12 cellular contexts compared by ENCODE assay signal in genomic region chr14:96205994-96206392, GRCh38. TPM values are rescaled to one million over a fixed set of nuclear protein-coding genes. Genes with fewer than 3 reads are reported as not detected.
DNase-seq lines count a peak whose midpoint lies in the region; ATAC-seq and TF ChIP-seq lines count a peak whose summit lies in the region.
"Had no signal": no experiment of that assay in that cellular context is flagged by ENCODE, and none has a peak within 500 bp of the region (broad histone marks: within the 10 kb centered on the region; RNA-seq: fewer than 3 reads in every experiment).

No MANE protein-coding gene starts in this region.

- intact Hi-C loops in esophagus muscularis mucosa (cut with DNase I), result loop anchor here (10.0 kb wide), 1 partner anchor 101 kb away; no protein-coding TSS in a partner anchor

- H3K9me3 Mint-ChIP-seq in T-cell, result no peaks in the 10 kb centered on the region
- H3K9me3 Mint-ChIP-seq in stimulated activated naive B cell treated with anti-CD40 and anti-IgM and Interleukin-4, amounts not matched to agents 10 μg/mL and 1 μg/mL and 100 μg/mL, for 72 hours, result no peaks in the 10 kb centered on the region

- H3K4me1 Mint-ChIP-seq in T-cell, result peaks cover 0 to 8% (median 6%) of the 10 kb centered on the region in 3 donors
- H3K4me1 Mint-ChIP-seq in stimulated activated naive B cell treated with anti-CD40 and anti-IgM and Interleukin-4, amounts not matched to agents 10 μg/mL and 1 μg/mL and 100 μg/mL, for 72 hours, result peaks cover 5 to 16% of the 10 kb centered on the region in 2 donors

- no peak overlapping the region for H3K4me3 ChIP-seq in BLaER1 treated with 17β-estradiol and CSF1 and Interleukin-3, amounts not matched to agents 10 nM and 100 nM
- H3K4me3 ChIP-seq in Peyer's patch, result peak overlapping the region in 2 of 4 donors; percentile 52 to 62
- peak overlapping the region; percentile 53 to 68 (median 58) for H3K4me3 ChIP-seq in esophagus muscularis mucosa
- peak overlapping the region; percentile 57 for H3K4me3 ChIP-seq in skeletal muscle cell (ENCODE audit: low read depth, low read length)

- peaks cover 23 to 30% (median 27%) of the 10 kb centered on the region in 10 experiments for H3K4me1 ChIP-seq in BLaER1 treated with 17β-estradiol and CSF1 and Interleukin-3, amounts not matched to agents 10 nM and 100 nM
- H3K4me1 ChIP-seq in Peyer's patch (peaks cover 0 to 28% (median 0%) of the 10 kb centered on the region in 4 donors), esophagus muscularis mucosa (peaks cover 14 to 49% (median 35%) of the 10 kb centered on the region in 4 donors)

- TF ChIP-seq POLR2A in Peyer's patch (IDR thresholded peaks at IDR 0.05), result no peak
- no peak for TF ChIP-seq POLR2A in esophagus muscularis mucosa (IDR thresholded peaks at IDR 0.05; ENCODE audit: low read depth)

- DNase-seq in Peyer's patch (no peak), esophagus muscularis mucosa (ENCODE audit: extremely low spot score) (no peak), skeletal muscle cell (ENCODE audit: low read depth) (no peak), SW 1271 (lab: John Stamatoyannopoulos, UW) (no peak), T-cell (no peak)
- DNase-seq in stimulated activated naive B cell treated with anti-CD40 and anti-IgM and Interleukin-4, amounts not matched to agents 10 μg/mL and 1 μg/mL and 100 μg/mL, for 72 hours, result no peak
- DNase-seq: CD4-positive, CD25-positive, alpha-beta regulatory T cell; kidney glomerular epithelial cell; NCI-H187 treated with DMSO at 0.1 percent for 48 hours; stimulated activated CD4-positive, alpha-beta T cell treated with anti-CD3 and anti-CD28 coated beads, Interleukin-2, amount 100 ng/mL, for 24 hours had no signal

- TF ChIP-seq CTCF in Peyer's patch (IDR thresholded peaks at IDR 0.05) (no peak), esophagus muscularis mucosa (IDR thresholded peaks at IDR 0.05) (no peak)

- no peaks in the 10 kb centered on the region for H3K36me3 ChIP-seq in BLaER1 treated with 17β-estradiol and CSF1 and Interleukin-3, amounts not matched to agents 10 nM and 100 nM
- no peaks in the 10 kb centered on the region for H3K36me3 ChIP-seq in Peyer's patch
- peaks cover 0 to under 1% (median 0%) of the 10 kb centered on the region in 4 donors for H3K36me3 ChIP-seq in esophagus muscularis mucosa

- peaks cover 0 to 2% (median 0%) of the 10 kb centered on the region in 11 experiments; a peak in 4 of 22 replicates for H3K9me3 ChIP-seq in BLaER1 treated with 17β-estradiol and CSF1 and Interleukin-3, amounts not matched to agents 10 nM and 100 nM (replicated peaks in 1 of 11)
- H3K9me3 ChIP-seq in Peyer's patch (no peaks in the 10 kb centered on the region), esophagus muscularis mucosa (peaks cover 0 to under 1% (median 0%) of the 10 kb centered on the region in 4 donors)

- no peak overlapping the region for H3K27ac ChIP-seq in BLaER1 treated with 17β-estradiol and CSF1 and Interleukin-3, amounts not matched to agents 10 nM and 100 nM
- H3K27ac ChIP-seq in Peyer's patch (peak overlapping the region; percentile 40 to 92 (median 80)), esophagus muscularis mucosa (replicated peaks in 1 of 4) (peak overlapping the region; percentile 78 to 85 (median 78))

- H3K27ac Mint-ChIP-seq in T-cell, result no peak overlapping the region
- H3K27ac Mint-ChIP-seq in stimulated activated naive B cell treated with anti-CD40 and anti-IgM and Interleukin-4, amounts not matched to agents 10 μg/mL and 1 μg/mL and 100 μg/mL, for 72 hours, result no peak overlapping the region
- H3K27ac Mint-ChIP-seq: CD4-positive, CD25-positive, alpha-beta regulatory T cell had no signal

- no peaks in the 10 kb centered on the region; a peak in 1 of 22 replicates for H3K27me3 ChIP-seq in BLaER1 treated with 17β-estradiol and CSF1 and Interleukin-3, amounts not matched to agents 10 nM and 100 nM
- no peaks in the 10 kb centered on the region for H3K27me3 ChIP-seq in Peyer's patch
- H3K27me3 ChIP-seq in esophagus muscularis mucosa, result no peaks in the 10 kb centered on the region

- no peak for TF ChIP-seq EP300 in esophagus muscularis mucosa (IDR thresholded peaks at IDR 0.05)

- WGBS in esophagus muscularis mucosa, result 64% methylated on average over 2 of the region's 6 CpGs

- H4K20me1 ChIP-seq in BLaER1 treated with 17β-estradiol and CSF1 and Interleukin-3, amounts not matched to agents 10 nM and 100 nM, result peaks cover 0 to 6% (median 0%) of the 10 kb centered on the region in 11 experiments; a peak in 1 of 22 replicates

- no peak overlapping the region for H3K9ac ChIP-seq in BLaER1 treated with 17β-estradiol and CSF1 and Interleukin-3, amounts not matched to agents 10 nM and 100 nM

- H3K36me3 Mint-ChIP-seq in T-cell, result no peaks in the 10 kb centered on the region
- H3K36me3 Mint-ChIP-seq in stimulated activated naive B cell treated with anti-CD40 and anti-IgM and Interleukin-4, amounts not matched to agents 10 μg/mL and 1 μg/mL and 100 μg/mL, for 72 hours, result no peaks in the 10 kb centered on the region
- H3K36me3 Mint-ChIP-seq: CD4-positive, CD25-positive, alpha-beta regulatory T cell had no signal

- peaks cover 43 to 56% of the 10 kb centered on the region in 2 donors for H3K27me3 Mint-ChIP-seq in T-cell
- peaks cover 49 to 74% of the 10 kb centered on the region in 2 donors for H3K27me3 Mint-ChIP-seq in stimulated activated naive B cell treated with anti-CD40 and anti-IgM and Interleukin-4, amounts not matched to agents 10 μg/mL and 1 μg/mL and 100 μg/mL, for 72 hours

- POLR2A ChIA-PET in T-cell (lab: Charles Lee), result no interaction called here

- no peak for ATAC-seq in T-cell (replicated peaks in 1 of 4)
- no peak for ATAC-seq in GM21717 (IDR thresholded peaks at IDR 0.05; ENCODE audit: unreplicated experiment)
- ATAC-seq in stimulated activated naive B cell treated with anti-CD40 and anti-IgM and Interleukin-4, amounts not matched to agents 10 μg/mL and 1 μg/mL and 100 μg/mL, for 72 hours (replicated peaks), result no peak

- H3K4me2 ChIP-seq in BLaER1 treated with 17β-estradiol and CSF1 and Interleukin-3, amounts not matched to agents 10 nM and 100 nM, result peak overlapping the region; percentile 72 to 93 (median 79); a peak in 18 of 22 replicates

- CTCF ChIA-PET in T-cell (lab: Charles Lee), result no interaction called here

- H3K4me3 Mint-ChIP-seq in T-cell, result no peak overlapping the region
- no peak overlapping the region for H3K4me3 Mint-ChIP-seq in stimulated activated naive B cell treated with anti-CD40 and anti-IgM and Interleukin-4, amounts not matched to agents 10 μg/mL and 1 μg/mL and 100 μg/mL, for 72 hours
- H3K4me3 Mint-ChIP-seq: CD4-positive, CD25-positive, alpha-beta regulatory T cell had no signal

RNA-seq across cellular contexts. Expression of gene BDKRB2, which starts 1.4 kb away (rescaled TPM):
- total RNA-seq in Peyer's patch (10 to 100 TPM; 12.4 to 18.9 (median 16.9) TPM), esophagus muscularis mucosa (10 to 100 TPM in 2 of 4 donors, 1 to 10 TPM in 2; 5.8 to 16.1 (median 10.0) TPM), T-cell (under 1 TPM in 2 of 5 donors, not detected in 3; 0.06 to 0.09 TPM)
- total RNA-seq: CD4-positive, CD25-positive, alpha-beta regulatory T cell had no signal

RNA-seq across cellular contexts. Expression of gene BDKRB1, which starts 50.0 kb away (rescaled TPM):
- total RNA-seq in Peyer's patch, result 1 to 10 TPM; 2.2 to 3.4 (median 2.8) TPM
- 1 to 10 TPM in 2 of 4 donors, under 1 TPM in 2; 0.39 to 7.0 (median 1.4) TPM for total RNA-seq in esophagus muscularis mucosa
- not detected for total RNA-seq in T-cell
- total RNA-seq: CD4-positive, CD25-positive, alpha-beta regulatory T cell had no signal

Comparison
In these comparisons a context has a peak if more than half of its experiments do, and no peak if none do; other contexts are left out.
1. H3K27ac ChIP-seq: peak in Peyer's patch (4 of 4) and esophagus muscularis mucosa (4 of 4); none in BLaER1 treated with 17β-estradiol and CSF1 and Interleukin-3, amounts not matched to agents 10 nM and 100 nM (0 of 11).
2. H3K4me3 ChIP-seq: peak in esophagus muscularis mucosa (4 of 4) and skeletal muscle cell (single experiment); none in BLaER1 treated with 17β-estradiol and CSF1 and Interleukin-3, amounts not matched to agents 10 nM and 100 nM (0 of 10).
3. RNA of gene BDKRB2, which starts 1.4 kb away (total RNA-seq): 12.4 to 18.9 TPM in Peyer's patch and 5.8 to 16.1 TPM in esophagus muscularis mucosa; 0.06 to 0.09 TPM in T-cell; every median in the first group is over 4 times any median in the second.